Comparison of ENCODE assay signal across 29 cellular contexts in the genomic region with DNA sequence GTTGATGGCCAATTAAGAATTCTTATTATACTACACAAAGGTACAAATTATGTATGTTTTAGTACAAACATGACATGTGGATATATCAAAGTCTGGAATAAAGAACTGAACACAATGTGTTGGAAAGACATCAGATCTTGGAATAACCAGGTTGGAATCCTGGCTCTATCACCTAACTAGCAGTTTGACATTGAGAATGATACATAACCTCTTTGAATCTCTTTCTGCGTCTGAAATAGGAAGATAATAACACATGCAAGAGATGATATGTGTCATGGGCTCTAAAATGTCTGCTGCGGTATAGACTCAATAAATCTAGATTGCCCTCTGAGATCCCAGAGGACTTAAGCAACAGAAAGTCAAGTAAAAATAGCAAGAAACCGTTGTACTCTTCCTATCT.
"Had no signal": no experiment of that assay in that cellular context is flagged by ENCODE, and none has a peak within 500 bp of the region (broad histone marks: within the 10 kb centered on the region; RNA-seq: fewer than 3 reads in every experiment).

No MANE protein-coding gene starts in this region.

- H3K4me3 ChIP-seq: breast epithelium, K562 had no signal

- H3K9me3 ChIP-seq: breast epithelium, SK-N-SH had no signal

- DNase-seq: activated CD4-positive, alpha-beta memory T cell treated with anti-CD3 and anti-CD28 coated beads, Interleukin-2, amount 10 ng/mL, durations not matched to agents 7 days and 5 days; activated CD4-positive, alpha-beta T cell treated with anti-CD3 and anti-CD28 coated beads for 36 hours; activated CD4-positive, alpha-beta T cell treated with anti-CD3 and anti-CD28 coated beads, Interleukin-2, amount 50 U/mL, for 1 hour; activated gamma-delta T cell; activated naive CD4-positive, alpha-beta T cell treated with anti-CD3 and anti-CD28 coated beads, Interleukin-2, amount 10 ng/mL, durations not matched to agents 7 days and 5 days; activated naive CD8-positive, alpha-beta T cell treated with anti-CD3 and anti-CD28 coated beads for 36 hours; activated T-cell treated with anti-CD3 and anti-CD28 coated beads for 4 hours; activated T-cell treated with anti-CD3 and anti-CD28 coated beads, Interleukin-2, amount 50 U/mL, for 48 hours; anterior cingulate cortex; caudate nucleus; Karpas-422; NCI-H1105; NCI-H1436; NCI-H1694 treated with DMSO at 0.1 percent for 48 hours; NCI-H2029 treated with DMSO at 0.1 percent for 48 hours; NCI-H345; NCI-H510A; NCI-H526 treated with DMSO at 0.1 percent for 48 hours; NCI-H82; NK-92 treated with Interleukin-12 subunit alpha and Interleukin-12 subunit beta, amount 100 ng/mL, for 24 hours; RPMI8226; SK-N-SH; T-helper 1 cell; WERI-Rb-1 had no signal

- H3K36me3 ChIP-seq: breast epithelium, WERI-Rb-1 had no signal

- H3K4me1 ChIP-seq: breast epithelium had no signal

- ATAC-seq: activated CD4-positive, alpha-beta T cell treated with anti-CD3 and anti-CD28 coated beads for 36 hours; activated T-helper 17 cell treated with anti-CD3 and anti-CD28 coated beads, Interleukin-2, amount 50 U/mL, for 72 hours; K562; Panc1; Right ventricle myocardium inferior had no signal

- H3K27ac ChIP-seq: breast epithelium, WERI-Rb-1 had no signal

- H3K27me3 ChIP-seq: breast epithelium had no signal
